Comparison of ENCODE assay signal across 27 cellular contexts in the genomic region with DNA sequence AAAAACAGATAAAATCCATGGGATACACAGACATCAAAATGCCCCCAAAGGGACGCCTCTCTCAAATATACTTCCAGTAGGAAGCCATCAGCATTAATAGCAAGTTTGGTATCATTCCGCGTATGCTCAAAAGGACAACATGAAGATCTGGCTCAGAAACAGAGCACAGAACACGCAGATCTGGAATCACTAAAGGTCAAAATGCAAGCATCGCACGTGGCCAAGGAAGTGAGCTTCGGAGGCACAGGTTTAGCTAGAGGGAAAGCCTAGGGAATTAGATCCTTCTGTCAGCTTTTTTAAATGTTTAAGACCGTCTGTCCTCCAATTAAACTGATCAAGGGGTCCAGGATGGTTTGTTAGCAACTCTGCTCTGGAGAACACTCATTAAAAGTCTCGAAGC.
DNase-seq lines count a peak whose midpoint lies in the region; ATAC-seq and TF ChIP-seq lines count a peak whose summit lies in the region.
"Had no signal": no experiment of that assay in that cellular context is flagged by ENCODE, and none has a peak within 500 bp of the region (broad histone marks: within the 10 kb centered on the region; RNA-seq: fewer than 3 reads in every experiment).

No MANE protein-coding gene starts in this region.

- H3K4me3 ChIP-seq in body of pancreas, result no peak overlapping the region
- no peak overlapping the region for H3K4me3 ChIP-seq in right cardiac atrium (ENCODE audit: low read length)
- H3K4me3 ChIP-seq in thyroid gland (replicated peaks in 1 of 3), result no peak overlapping the region
- H3K4me3 ChIP-seq: breast epithelium, gastroesophageal sphincter, Peyer's patch, upper lobe of left lung had no signal

- no peak for ATAC-seq in body of pancreas
- peak; percentile 47 to 59 for ATAC-seq in right cardiac atrium
- no peak for ATAC-seq in activated T-helper 17 cell treated with anti-CD3 and anti-CD28 coated beads, Interleukin-2, amount 50 U/mL, for 72 hours (replicated peaks)
- ATAC-seq: gastroesophageal sphincter, T-cell, WTC11 had no signal

- DNase-seq in NCI-H82 (lab: John Stamatoyannopoulos, UW) (peak; percentile 21), NCI-H82 treated with DMSO at 0.1 percent for 48 hours (lab: John Stamatoyannopoulos, UW; ENCODE audit: unreplicated experiment) (no peak), body of pancreas (no peak), right cardiac atrium (no peak), thyroid gland (no peak), NCI-H2196 treated with DMSO at 0.1 percent for 48 hours (lab: John Stamatoyannopoulos, UW; ENCODE audit: unreplicated experiment) (no peak), RWPE1 (ENCODE audit: low spot score) (no peak)
- DNase-seq: activated CD4-positive, alpha-beta T cell treated with anti-CD3 and anti-CD28 coated beads, Interleukin-2, amount 10 ng/mL, durations not matched to agents 24 days and 14 days; activated CD8-positive, alpha-beta memory T cell treated with anti-CD3 and anti-CD28 coated beads for 24 hours; activated T-cell treated with anti-CD3 and anti-CD28 coated beads for 4 hours; AML-193; CD4-positive, alpha-beta T cell; immature natural killer cell; left colon; NCI-H1417 treated with DMSO at 0.1 percent for 48 hours; NCI-H2029 treated with DMSO at 0.1 percent for 48 hours; Peyer's patch; stimulated activated naive CD4-positive, alpha-beta T cell; T-cell; upper lobe of left lung had no signal

- intact Hi-C loops in body of pancreas (cut with DNase I) (no loop called here), right cardiac atrium (cut with DNase I) (no loop called here), thyroid gland (cut with DNase I) (no loop called here)

- 54 to 60% methylated on average over 9 of the region's 9 CpGs for WGBS in body of pancreas, 2 donors
- WGBS in right cardiac atrium, result 44% methylated on average over 9 of the region's 9 CpGs
- 75 to 87% methylated on average over 9 of the region's 9 CpGs for WGBS in thyroid gland, 2 donors

- H3K36me3 ChIP-seq in body of pancreas (replicated peaks in 1 of 2; ENCODE audit: insufficient read depth in 1 of 2, low read depth in 2 of 2) (no peaks in the 10 kb centered on the region), thyroid gland (no peaks in the 10 kb centered on the region)
- H3K36me3 ChIP-seq: breast epithelium, gastroesophageal sphincter, Peyer's patch, upper lobe of left lung had no signal

- H3K4me1 ChIP-seq in body of pancreas (peaks cover 8% of the 10 kb centered on the region), right cardiac atrium (ENCODE audit: control insufficient read depth, insufficient read depth, low read length) (no peaks in the 10 kb centered on the region), thyroid gland (peaks cover 4 to 36% of the 10 kb centered on the region in 2 donors)
- H3K4me1 ChIP-seq: breast epithelium, gastroesophageal sphincter, Peyer's patch, upper lobe of left lung had no signal

- no peak for TF ChIP-seq CTCF in body of pancreas (IDR thresholded peaks at IDR 0.05)
- TF ChIP-seq CTCF in thyroid gland (IDR thresholded peaks at IDR 0.05), result no peak
- TF ChIP-seq CTCF in RWPE1 (conservative IDR thresholded peaks at IDR 0.05; ENCODE audit: low read depth), result no peak

- H3K4me1 Mint-ChIP-seq in activated T-helper 17 cell treated with anti-CD3 and anti-CD28 coated beads, Interleukin-2, amount 50 U/mL, for 72 hours, result no peaks in the 10 kb centered on the region
- H3K4me1 Mint-ChIP-seq: activated CD4-positive, alpha-beta T cell treated with anti-CD3 and anti-CD28 coated beads, Interleukin-2, amount 10 ng/mL, durations not matched to agents 24 days and 14 days; activated naive CD4-positive, alpha-beta T cell treated with anti-CD3 and anti-CD28 coated beads, Interleukin-2, amount 50 U/mL, for 24 hours; immature natural killer cell; memory B cell; T-cell had no signal

- H3K9me3 Mint-ChIP-seq in activated T-helper 17 cell treated with anti-CD3 and anti-CD28 coated beads, Interleukin-2, amount 50 U/mL, for 72 hours, result no peaks in the 10 kb centered on the region
- H3K9me3 Mint-ChIP-seq: activated CD4-positive, alpha-beta T cell treated with anti-CD3 and anti-CD28 coated beads, Interleukin-2, amount 10 ng/mL, durations not matched to agents 24 days and 14 days; activated naive CD4-positive, alpha-beta T cell treated with anti-CD3 and anti-CD28 coated beads, Interleukin-2, amount 50 U/mL, for 24 hours; CD4-positive, alpha-beta T cell; memory B cell; WTC11 had no signal

- H3K9me3 ChIP-seq in body of pancreas (no peaks in the 10 kb centered on the region), right cardiac atrium (ENCODE audit: control insufficient read depth, low read length) (no peaks in the 10 kb centered on the region), thyroid gland (no peaks in the 10 kb centered on the region)
- H3K9me3 ChIP-seq: breast epithelium, gastroesophageal sphincter, Peyer's patch, upper lobe of left lung had no signal

- H3K27me3 ChIP-seq in body of pancreas, result no peaks in the 10 kb centered on the region
- H3K27me3 ChIP-seq in right cardiac atrium (ENCODE audit: control insufficient read depth, insufficient read depth), result no peaks in the 10 kb centered on the region
- no peaks in the 10 kb centered on the region for H3K27me3 ChIP-seq in thyroid gland
- H3K27me3 ChIP-seq: breast epithelium, gastroesophageal sphincter, Peyer's patch, upper lobe of left lung had no signal

- CTCF ChIA-PET in RWPE1 (lab: Yijun Ruan, JAX), result no interaction called here

- POLR2A ChIA-PET in RWPE1 (lab: Yijun Ruan, JAX; ENCODE audit: low non-redundant PET), result no interaction called here

- no peak overlapping the region for H3K4me3 Mint-ChIP-seq in activated T-helper 17 cell treated with anti-CD3 and anti-CD28 coated beads, Interleukin-2, amount 50 U/mL, for 72 hours
- H3K4me3 Mint-ChIP-seq: activated CD4-positive, alpha-beta T cell treated with anti-CD3 and anti-CD28 coated beads, Interleukin-2, amount 10 ng/mL, durations not matched to agents 24 days and 14 days; activated naive CD4-positive, alpha-beta T cell treated with anti-CD3 and anti-CD28 coated beads, Interleukin-2, amount 50 U/mL, for 24 hours; CD4-positive, alpha-beta T cell; immature natural killer cell; memory B cell; T-cell; WTC11 had no signal

- no peak overlapping the region for H3K27ac Mint-ChIP-seq in activated T-helper 17 cell treated with anti-CD3 and anti-CD28 coated beads, Interleukin-2, amount 50 U/mL, for 72 hours
- H3K27ac Mint-ChIP-seq: activated CD4-positive, alpha-beta T cell treated with anti-CD3 and anti-CD28 coated beads, Interleukin-2, amount 10 ng/mL, durations not matched to agents 24 days and 14 days; activated naive CD4-positive, alpha-beta T cell treated with anti-CD3 and anti-CD28 coated beads, Interleukin-2, amount 50 U/mL, for 24 hours; CD4-positive, alpha-beta T cell; immature natural killer cell; memory B cell; T-cell; WTC11 had no signal

- H3K27ac ChIP-seq in body of pancreas, result peak overlapping the region in 3 of 4 donors; percentile 9 to 37 (median 33)
- peak overlapping the region; percentile 85 for H3K27ac ChIP-seq in right cardiac atrium (ENCODE audit: low read length)
- H3K27ac ChIP-seq in thyroid gland, result peak overlapping the region; percentile 43 to 90 (median 50)
- no peak overlapping the region for H3K27ac ChIP-seq in RWPE1
- H3K27ac ChIP-seq: breast epithelium, gastroesophageal sphincter, KMS-11, Peyer's patch, upper lobe of left lung had no signal

- TF ChIP-seq POLR2A in body of pancreas (IDR thresholded peaks at IDR 0.05) (no peak), thyroid gland (IDR thresholded peaks at IDR 0.05) (no peak)

- no peaks in the 10 kb centered on the region for H3K36me3 Mint-ChIP-seq in activated T-helper 17 cell treated with anti-CD3 and anti-CD28 coated beads, Interleukin-2, amount 50 U/mL, for 72 hours (ENCODE audit: low read depth)
- H3K36me3 Mint-ChIP-seq: activated naive CD4-positive, alpha-beta T cell treated with anti-CD3 and anti-CD28 coated beads, Interleukin-2, amount 50 U/mL, for 24 hours; memory B cell; T-cell; WTC11 had no signal

- H3K27me3 Mint-ChIP-seq in activated T-helper 17 cell treated with anti-CD3 and anti-CD28 coated beads, Interleukin-2, amount 50 U/mL, for 72 hours, result no peaks in the 10 kb centered on the region
- H3K27me3 Mint-ChIP-seq: activated CD4-positive, alpha-beta T cell treated with anti-CD3 and anti-CD28 coated beads, Interleukin-2, amount 10 ng/mL, durations not matched to agents 24 days and 14 days; activated naive CD4-positive, alpha-beta T cell treated with anti-CD3 and anti-CD28 coated beads, Interleukin-2, amount 50 U/mL, for 24 hours; CD4-positive, alpha-beta T cell; memory B cell; T-cell had no signal

Comparison
In these comparisons a context has a peak if more than half of its experiments do, and no peak if none do; other contexts are left out.
1. ATAC-seq: peak in right cardiac atrium (2 of 2); none in body of pancreas (single experiment) and activated T-helper 17 cell treated with anti-CD3 and anti-CD28 coated beads, Interleukin-2, amount 50 U/mL, for 72 hours (single experiment).